8 cellular contexts compared by ENCODE assay signal in genomic region chr7:20331231-20331880, GRCh38. TPM values are rescaled to one million over a fixed set of nuclear protein-coding genes. Genes with fewer than 3 reads are reported as not detected.
DNase-seq lines count a peak whose midpoint lies in the region; ATAC-seq, FAIRE-seq and TF ChIP-seq lines count a peak whose summit lies in the region.
"Had no signal": no experiment of that assay in that cellular context is flagged by ENCODE, and none has a peak within 500 bp of the region (broad histone marks: within the 10 kb centered on the region; RNA-seq: fewer than 3 reads in every experiment).

No MANE protein-coding gene starts in this region.

- H3K9me3 ChIP-seq in vagina: no peaks in the 10 kb centered on the region
- H3K9me3 ChIP-seq: neutrophil had no signal

- no peak for FAIRE-seq in GM12892 (lab: Jason Lieb, UNC)

- peak overlapping the region; percentile 94 for H3K4me3 Mint-ChIP-seq in natural killer cell treated with Interleukin-12 subunit alpha and Interleukin-12 subunit beta and Interleukin-15 and Interleukin-18, amount 100 ng/mL, for 72 hours

- ATAC-seq in GM21723 (IDR thresholded peaks at IDR 0.05; ENCODE audit: unreplicated experiment): peak; percentile 23
- peak; percentile 57 to 59 for ATAC-seq in natural killer cell treated with Interleukin-12 subunit alpha and Interleukin-12 subunit beta and Interleukin-15 and Interleukin-18, amount 100 ng/mL, for 72 hours

- H3K27ac Mint-ChIP-seq in natural killer cell treated with Interleukin-12 subunit alpha and Interleukin-12 subunit beta and Interleukin-15 and Interleukin-18, amount 100 ng/mL, for 72 hours: no peak overlapping the region

- TF ChIP-seq POLR2A in GM12892 (IDR thresholded peaks at IDR 0.05; ENCODE audit: low read depth, low read length) (no peak), vagina (IDR thresholded peaks at IDR 0.05) (no peak)

- no peak for TF ChIP-seq RAD21 in Ishikawa (IDR thresholded peaks at IDR 0.05; ENCODE audit: low read depth)

- no peaks in the 10 kb centered on the region for H3K9me3 Mint-ChIP-seq in natural killer cell treated with Interleukin-12 subunit alpha and Interleukin-12 subunit beta and Interleukin-15 and Interleukin-18, amount 100 ng/mL, for 72 hours

- peaks cover 10 to 11% of the 10 kb centered on the region in 2 donors for H3K4me1 Mint-ChIP-seq in natural killer cell treated with Interleukin-12 subunit alpha and Interleukin-12 subunit beta and Interleukin-15 and Interleukin-18, amount 100 ng/mL, for 72 hours (ENCODE audit: low read depth in 2 of 2)

- no peaks in the 10 kb centered on the region for H3K27me3 ChIP-seq in vagina

- no peak for TF ChIP-seq CTCF in vagina (IDR thresholded peaks at IDR 0.05)

- intact Hi-C loops in vagina (cut with DNase I): no loop called here

- TF ChIP-seq EP300 in Ishikawa (IDR thresholded peaks at IDR 0.05; ENCODE audit: borderline replicate concordance): no peak

- no peaks in the 10 kb centered on the region for H3K36me3 Mint-ChIP-seq in natural killer cell treated with Interleukin-12 subunit alpha and Interleukin-12 subunit beta and Interleukin-15 and Interleukin-18, amount 100 ng/mL, for 72 hours

- peak overlapping the region; percentile 95 for H3K27ac ChIP-seq in vagina
- H3K27ac ChIP-seq: neutrophil had no signal

- no peaks in the 10 kb centered on the region for H3K36me3 ChIP-seq in vagina
- H3K36me3 ChIP-seq: neutrophil had no signal

- peak; percentile 34 for DNase-seq in GM12892 (ENCODE audit: insufficient read length)
- peak; percentile 69 for DNase-seq in activated CD8-positive, alpha-beta memory T cell treated with anti-CD3 and anti-CD28 coated beads for 24 hours
- DNase-seq in fibroblast of peridontal ligament (ENCODE audit: extremely low read depth): peak; percentile 29
- DNase-seq in natural killer cell treated with Interleukin-12 subunit alpha and Interleukin-12 subunit beta and Interleukin-15 and Interleukin-18, amount 100 ng/mL, for 72 hours (ENCODE audit: low spot score): no peak
- no peak for DNase-seq in vagina (ENCODE audit: extremely low spot score in 2 of 2)

- peaks cover 19 to 31% of the 10 kb centered on the region in 2 donors for H3K27me3 Mint-ChIP-seq in natural killer cell treated with Interleukin-12 subunit alpha and Interleukin-12 subunit beta and Interleukin-15 and Interleukin-18, amount 100 ng/mL, for 72 hours

- H3K4me3 ChIP-seq in vagina: peak overlapping the region; percentile 70 to 74

- peaks cover 22% of the 10 kb centered on the region for H3K4me1 ChIP-seq in vagina

TF ChIP-seq in Ishikawa, 13 proteins besides CTCF, POLR2A, EP300 and RAD21:
- TF ChIP-seq YY1 (IDR thresholded peaks at IDR 0.05; ENCODE audit: low read depth) (no peak), FOXM1 (IDR thresholded peaks at IDR 0.05; ENCODE audit: borderline replicate concordance, low read depth) (no peak), TCF12 (IDR thresholded peaks at IDR 0.05; ENCODE audit: low read depth) (0 out of 2 replicates have a peak, but pooled peaks have one; percentile 20), TEAD4 (IDR thresholded peaks at IDR 0.05) (no peak), TAF1 (IDR thresholded peaks at IDR 0.05; ENCODE audit: low read depth) (peak; percentile 46; the same call in 1 of the 2 replicates), ZBTB7A (IDR thresholded peaks at IDR 0.05; ENCODE audit: low read depth) (no peak), CEBPB (IDR thresholded peaks at IDR 0.05) (no peak), NFIC (IDR thresholded peaks at IDR 0.05) (peak; percentile 16; the same call in 1 of the 2 replicates), CREB1 (IDR thresholded peaks at IDR 0.05; ENCODE audit: low read depth) (no peak), EGR1 (IDR thresholded peaks at IDR 0.05) (no peak), MAX (IDR thresholded peaks at IDR 0.05) (peak; percentile 43; the same call in 1 of the 2 replicates)
- TF ChIP-seq, protein P1, sequence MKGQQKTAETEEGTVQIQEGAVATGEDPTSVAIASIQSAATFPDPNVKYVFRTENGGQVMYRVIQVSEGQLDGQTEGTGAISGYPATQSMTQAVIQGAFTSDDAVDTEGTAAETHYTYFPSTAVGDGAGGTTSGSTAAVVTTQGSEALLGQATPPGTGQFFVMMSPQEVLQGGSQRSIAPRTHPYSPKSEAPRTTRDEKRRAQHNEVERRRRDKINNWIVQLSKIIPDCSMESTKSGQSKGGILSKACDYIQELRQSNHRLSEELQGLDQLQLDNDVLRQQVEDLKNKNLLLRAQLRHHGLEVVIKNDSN (IDR thresholded peaks at IDR 0.05): no peak
- TF ChIP-seq, protein P2, sequence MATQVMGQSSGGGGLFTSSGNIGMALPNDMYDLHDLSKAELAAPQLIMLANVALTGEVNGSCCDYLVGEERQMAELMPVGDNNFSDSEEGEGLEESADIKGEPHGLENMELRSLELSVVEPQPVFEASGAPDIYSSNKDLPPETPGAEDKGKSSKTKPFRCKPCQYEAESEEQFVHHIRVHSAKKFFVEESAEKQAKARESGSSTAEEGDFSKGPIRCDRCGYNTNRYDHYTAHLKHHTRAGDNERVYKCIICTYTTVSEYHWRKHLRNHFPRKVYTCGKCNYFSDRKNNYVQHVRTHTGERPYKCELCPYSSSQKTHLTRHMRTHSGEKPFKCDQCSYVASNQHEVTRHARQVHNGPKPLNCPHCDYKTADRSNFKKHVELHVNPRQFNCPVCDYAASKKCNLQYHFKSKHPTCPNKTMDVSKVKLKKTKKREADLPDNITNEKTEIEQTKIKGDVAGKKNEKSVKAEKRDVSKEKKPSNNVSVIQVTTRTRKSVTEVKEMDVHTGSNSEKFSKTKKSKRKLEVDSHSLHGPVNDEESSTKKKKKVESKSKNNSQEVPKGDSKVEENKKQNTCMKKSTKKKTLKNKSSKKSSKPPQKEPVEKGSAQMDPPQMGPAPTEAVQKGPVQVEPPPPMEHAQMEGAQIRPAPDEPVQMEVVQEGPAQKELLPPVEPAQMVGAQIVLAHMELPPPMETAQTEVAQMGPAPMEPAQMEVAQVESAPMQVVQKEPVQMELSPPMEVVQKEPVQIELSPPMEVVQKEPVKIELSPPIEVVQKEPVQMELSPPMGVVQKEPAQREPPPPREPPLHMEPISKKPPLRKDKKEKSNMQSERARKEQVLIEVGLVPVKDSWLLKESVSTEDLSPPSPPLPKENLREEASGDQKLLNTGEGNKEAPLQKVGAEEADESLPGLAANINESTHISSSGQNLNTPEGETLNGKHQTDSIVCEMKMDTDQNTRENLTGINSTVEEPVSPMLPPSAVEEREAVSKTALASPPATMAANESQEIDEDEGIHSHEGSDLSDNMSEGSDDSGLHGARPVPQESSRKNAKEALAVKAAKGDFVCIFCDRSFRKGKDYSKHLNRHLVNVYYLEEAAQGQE (IDR thresholded peaks at IDR 0.05; ENCODE audit: low read depth): no peak
TF ChIP-seq in Ishikawa: peak in this region for 4.

RNA-seq across cellular contexts. Expression of gene ITGB8, which starts 0.7 kb away (rescaled TPM):
- 1.5 TPM for polyA plus RNA-seq in GM12892 (2012; ENCODE audit: missing spikeins)
- 1 to 10 TPM in 1 of 2 donors, under 1 TPM in 1; 0.10 to 1.3 TPM for total RNA-seq in natural killer cell treated with Interleukin-12 subunit alpha and Interleukin-12 subunit beta and Interleukin-15 and Interleukin-18, amount 100 ng/mL, for 72 hours
- total RNA-seq in vagina: 62.6 TPM

Comparison
In these comparisons a context has a peak if more than half of its experiments do, and no peak if none do; other contexts are left out.
1. DNase-seq: peak in GM12892 (single experiment), activated CD8-positive, alpha-beta memory T cell treated with anti-CD3 and anti-CD28 coated beads for 24 hours (single experiment) and fibroblast of peridontal ligament (single experiment); none in natural killer cell treated with Interleukin-12 subunit alpha and Interleukin-12 subunit beta and Interleukin-15 and Interleukin-18, amount 100 ng/mL, for 72 hours (single experiment) and vagina (0 of 2).
2. RNA of gene ITGB8, which starts 0.7 kb away (total RNA-seq): 62.6 TPM in vagina (single experiment); 0.10 to 1.3 TPM in natural killer cell treated with Interleukin-12 subunit alpha and Interleukin-12 subunit beta and Interleukin-15 and Interleukin-18, amount 100 ng/mL, for 72 hours; every median in the first group is over 10 times any median in the second.